ENCODE assay signal across 8 cellular contexts in the genomic region with DNA sequence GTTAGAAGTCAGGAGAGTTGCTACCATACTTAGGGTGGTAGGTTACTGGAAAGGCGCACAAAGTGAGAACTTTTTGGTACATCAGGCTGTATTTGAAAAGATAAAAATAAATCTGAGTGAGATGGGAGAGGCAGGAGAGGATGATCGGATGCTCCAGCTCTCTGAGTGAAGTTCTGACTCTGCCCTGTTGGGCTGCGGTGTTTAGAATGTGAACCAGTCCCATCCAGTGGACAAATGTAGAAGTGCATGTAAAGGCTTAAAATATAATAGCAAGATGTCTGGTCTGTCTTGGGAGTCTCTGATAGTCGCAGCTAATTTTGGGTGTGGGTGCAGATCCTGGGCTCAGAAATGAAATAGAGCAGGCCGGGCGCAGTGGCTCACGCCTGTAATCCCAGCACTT. TPM values are rescaled to one million over a fixed set of nuclear protein-coding genes. Genes with fewer than 3 reads are reported as not detected.
DNase-seq lines count a peak whose midpoint lies in the region; ATAC-seq and TF ChIP-seq lines count a peak whose summit lies in the region.

No MANE protein-coding gene starts in this region.

- peak; percentile 82 for TF ChIP-seq CTCF in RWPE1 (conservative IDR thresholded peaks at IDR 0.05; ENCODE audit: low read depth)

- POLR2A ChIA-PET in RWPE1 (lab: Yijun Ruan, JAX; ENCODE audit: low non-redundant PET) = no interaction called here

- CTCF ChIA-PET in RWPE1 (lab: Yijun Ruan, JAX) = interaction anchor here (0.5 to 1.6 kb wide), 8 partner anchors 9 to 454 kb away, joined by 3 to 12 read pairs (median 4); no protein-coding TSS in a partner anchor

- peak; percentile 9 to 21 for DNase-seq in activated CD4-positive, alpha-beta T cell treated with anti-CD3 and anti-CD28 coated beads for 4 hours
- DNase-seq in activated CD4-positive, alpha-beta T cell treated with anti-CD3 and anti-CD28 coated beads, Interleukin-2, amount 50 U/mL, for 48 hours = no peak
- DNase-seq in HT1080 (ENCODE audit: low read depth) (peak; percentile 70), RWPE1 (ENCODE audit: low spot score) (peak; percentile 56), brain pericyte (ENCODE audit: low read depth, low spot score) (peak; percentile 27), inferior parietal cortex (ENCODE audit: extremely low spot score) (peak; percentile 79)
- DNase-seq in stimulated activated CD8-positive, alpha-beta memory T cell treated with anti-CD3 and anti-CD28 coated beads, Interleukin-12 subunit alpha, Interleukin-12 subunit beta, amount 100 ng/mL, for 1 hour (ENCODE audit: low read depth) = peak; percentile 6

- ATAC-seq in GM21526 (IDR thresholded peaks at IDR 0.05; ENCODE audit: low FRiP score, unreplicated experiment) = peak; percentile 95

- H3K27ac ChIP-seq in RWPE1 = no peak overlapping the region

RNA-seq across cellular contexts. Expression of gene ACKR2, which starts 30.4 kb away (rescaled TPM):
- not detected in 2 replicates for total RNA-seq in HT1080 (2014; rRNA removed; shearing (Covaris generic))
- polyA plus RNA-seq in HT1080 (2015; cell fraction: cytosol; rRNA removed) = 0.07 and 0.13 TPM in 2 replicates
- polyA plus RNA-seq in HT1080 (2015; cell fraction: nucleus; rRNA removed) = 0.07 and 0.17 TPM in 2 replicates

RNA-seq across cellular contexts. Expression of gene HIGD1A, which starts 35.3 kb away (rescaled TPM):
- 116 and 132 TPM in 2 replicates for total RNA-seq in HT1080 (2014; rRNA removed; shearing (Covaris generic))
- polyA plus RNA-seq in HT1080 (2015; cell fraction: cytosol; rRNA removed) = 215 and 230 TPM in 2 replicates
- polyA plus RNA-seq in HT1080 (2015; cell fraction: nucleus; rRNA removed) = 77.6 and 105 TPM in 2 replicates

RNA-seq across cellular contexts. Expression of gene CYP8B1, which starts 36.1 kb away (rescaled TPM):
- not detected in 2 replicates for total RNA-seq in HT1080 (2014; rRNA removed; shearing (Covaris generic))
- polyA plus RNA-seq in HT1080 (2015; cell fraction: cytosol; rRNA removed) = not detected in 2 replicates
- polyA plus RNA-seq in HT1080 (2015; cell fraction: nucleus; rRNA removed) = not detected in 2 replicates

Comparison
In these comparisons a context has a peak if more than half of its experiments do, and no peak if none do; other contexts are left out.
1. DNase-seq: peak in activated CD4-positive, alpha-beta T cell treated with anti-CD3 and anti-CD28 coated beads for 4 hours (2 of 2), HT1080 (single experiment), RWPE1 (single experiment), brain pericyte (single experiment), inferior parietal cortex (single experiment) and stimulated activated CD8-positive, alpha-beta memory T cell treated with anti-CD3 and anti-CD28 coated beads, Interleukin-12 subunit alpha, Interleukin-12 subunit beta, amount 100 ng/mL, for 1 hour (single experiment); none in activated CD4-positive, alpha-beta T cell treated with anti-CD3 and anti-CD28 coated beads, Interleukin-2, amount 50 U/mL, for 48 hours (0 of 2).